ENCODE assay signal across 9 cellular contexts in genomic region chr13:22161871-22162270, GRCh38.
A peak's percentile ranks its signal among the peaks of the same experiment; 100 is the strongest.
DNase-seq lines count a peak whose midpoint lies in the region; ATAC-seq, FAIRE-seq and TF ChIP-seq lines count a peak whose summit lies in the region.
"Had no signal": no experiment of that assay in that cellular context is flagged by ENCODE, and none has a peak within 500 bp of the region (broad histone marks: within the 10 kb centered on the region; RNA-seq: fewer than 3 reads in every experiment).

No MANE protein-coding gene starts in this region.

- no peaks in the 10 kb centered on the region for H3K27me3 Mint-ChIP-seq in activated CD4-positive, alpha-beta memory T cell treated with anti-CD3 and anti-CD28 coated beads for 36 hours

- H3K9me3 ChIP-seq in breast epithelium = no peaks in the 10 kb centered on the region

- H3K9me3 Mint-ChIP-seq in activated CD4-positive, alpha-beta memory T cell treated with anti-CD3 and anti-CD28 coated beads for 36 hours = no peaks in the 10 kb centered on the region

- peak; percentile 96 for ATAC-seq in GM21360 (IDR thresholded peaks at IDR 0.05; ENCODE audit: unreplicated experiment)
- peak; percentile 92 for ATAC-seq in HG03103 (IDR thresholded peaks at IDR 0.05; ENCODE audit: low read depth, unreplicated experiment)
- ATAC-seq: HepG2 had no signal

- no peak for TF ChIP-seq POLR2A in breast epithelium (IDR thresholded peaks at IDR 0.05)

- CTCF ChIA-PET in activated CD4-positive, alpha-beta memory T cell treated with anti-CD3 and anti-CD28 coated beads for 36 hours (lab: Charles Lee) = no interaction called here

- peak overlapping the region; percentile 34 for H3K4me3 Mint-ChIP-seq in activated CD4-positive, alpha-beta memory T cell treated with anti-CD3 and anti-CD28 coated beads for 36 hours

- peak; percentile 87 for FAIRE-seq in GM18507 (lab: Jason Lieb, UNC)
- FAIRE-seq: HepG2 had no signal

- H3K4me1 ChIP-seq in breast epithelium = no peaks in the 10 kb centered on the region

- no peaks in the 10 kb centered on the region for H3K36me3 Mint-ChIP-seq in activated CD4-positive, alpha-beta memory T cell treated with anti-CD3 and anti-CD28 coated beads for 36 hours

- H3K4me3 ChIP-seq in breast epithelium = no peak overlapping the region
- H3K4me3 ChIP-seq in H7 (ENCODE audit: insufficient read depth, low read depth, low read length) = no peak overlapping the region

- TF ChIP-seq CTCF in breast epithelium (IDR thresholded peaks at IDR 0.05) = no peak

- H3K4me1 Mint-ChIP-seq in activated CD4-positive, alpha-beta memory T cell treated with anti-CD3 and anti-CD28 coated beads for 36 hours (ENCODE audit: low read depth) = peaks cover 39% of the 10 kb centered on the region

- POLR2A ChIA-PET in activated CD4-positive, alpha-beta memory T cell treated with anti-CD3 and anti-CD28 coated beads for 36 hours (lab: Charles Lee) = no interaction called here

- H3K36me3 ChIP-seq in breast epithelium = no peaks in the 10 kb centered on the region
- H3K36me3 ChIP-seq in H7 (replicated peaks; ENCODE audit: control insufficient read depth, insufficient read depth, low read length) = no peaks in the 10 kb centered on the region

- intact Hi-C loops in activated CD4-positive, alpha-beta memory T cell treated with anti-CD3 and anti-CD28 coated beads for 36 hours (cut with micrococcal nuclease) = loop anchor here (1.0 to 5.0 kb wide), 5 partner anchors 36 to 490 kb away; partner anchors contain the start of gene FGF9
- intact Hi-C loops in breast epithelium (cut with DNase I; ENCODE audit: low total_unique reads) = no loop called here

- H3K27ac Mint-ChIP-seq in activated CD4-positive, alpha-beta memory T cell treated with anti-CD3 and anti-CD28 coated beads for 36 hours = no peak overlapping the region

- DNase-seq in GM18507 (ENCODE audit: extremely low spot score, insufficient read length, low read depth) (no peak), NCI-H146 (lab: John Stamatoyannopoulos, UW) (no peak), NCI-H187 treated with DMSO at 0.1 percent for 48 hours (lab: John Stamatoyannopoulos, UW) (no peak), breast epithelium (ENCODE audit: low spot score in 2 of 2) (no peak), H7 (no peak)
- no peak for DNase-seq in activated CD4-positive, alpha-beta memory T cell treated with anti-CD3 and anti-CD28 coated beads for 36 hours

- H3K27me3 ChIP-seq in breast epithelium = no peaks in the 10 kb centered on the region
- no peaks in the 10 kb centered on the region for H3K27me3 ChIP-seq in H7 (ENCODE audit: control insufficient read depth, insufficient read depth, low read length)

- no peak overlapping the region for H3K27ac ChIP-seq in breast epithelium
